In genomic region chr6:56851104-56851503, GRCh38 we compare ENCODE assay signal across 8 cellular contexts.
A peak's percentile ranks its signal among the peaks of the same experiment; 100 is the strongest.
DNase-seq lines count a peak whose midpoint lies in the region; ATAC-seq and TF ChIP-seq lines count a peak whose summit lies in the region.

No MANE protein-coding gene starts in this region.

- H3K9me3 ChIP-seq in MG63 = no peaks in the 10 kb centered on the region

- H3K27ac Mint-ChIP-seq in activated CD4-positive, alpha-beta T cell treated with anti-CD3 and anti-CD28 coated beads, Interleukin-2, amount 10 ng/mL, durations not matched to agents 7 days and 5 days = no peak overlapping the region
- H3K27ac Mint-ChIP-seq in stimulated activated memory B cell treated with anti-CD40 and anti-IgM and Interleukin-4, amounts not matched to agents 10 μg/mL and 1 μg/mL and 100 μg/mL, for 72 hours = no peak overlapping the region

- H3K27me3 ChIP-seq in MG63 = no peaks in the 10 kb centered on the region

- H3K36me3 Mint-ChIP-seq in activated CD4-positive, alpha-beta T cell treated with anti-CD3 and anti-CD28 coated beads, Interleukin-2, amount 10 ng/mL, durations not matched to agents 7 days and 5 days (ENCODE audit: low read depth) = no peaks in the 10 kb centered on the region
- no peaks in the 10 kb centered on the region for H3K36me3 Mint-ChIP-seq in stimulated activated memory B cell treated with anti-CD40 and anti-IgM and Interleukin-4, amounts not matched to agents 10 μg/mL and 1 μg/mL and 100 μg/mL, for 72 hours

- no peak for TF ChIP-seq CTCF in astrocyte of the cerebellum (IDR thresholded peaks at IDR 0.05; ENCODE audit: low read depth, low read length, missing control alignments)

- H3K9me3 Mint-ChIP-seq in activated CD4-positive, alpha-beta T cell treated with anti-CD3 and anti-CD28 coated beads, Interleukin-2, amount 10 ng/mL, durations not matched to agents 7 days and 5 days = no peaks in the 10 kb centered on the region
- peaks cover 3% of the 10 kb centered on the region for H3K9me3 Mint-ChIP-seq in stimulated activated memory B cell treated with anti-CD40 and anti-IgM and Interleukin-4, amounts not matched to agents 10 μg/mL and 1 μg/mL and 100 μg/mL, for 72 hours

- DNase-seq in activated CD4-positive, alpha-beta T cell treated with anti-CD3 and anti-CD28 coated beads, Interleukin-2, amount 10 ng/mL, durations not matched to agents 7 days and 5 days = no peak
- no peak for DNase-seq in activated CD4-positive, alpha-beta T cell treated with anti-CD3 and anti-CD28 coated beads, Interleukin-2, amount 50 U/mL, for 48 hours
- DNase-seq in astrocyte of the cerebellum (ENCODE audit: low read depth) (no peak), iris pigment epithelial cell (ENCODE audit: low read depth) (peak; percentile 75), MG63 (no peak), DMS114 treated with DMSO at 0.1 percent for 48 hours (lab: John Stamatoyannopoulos, UW; ENCODE audit: unreplicated experiment) (no peak), SW 1271 (lab: John Stamatoyannopoulos, UW) (no peak)

- CTCF ChIA-PET in activated CD4-positive, alpha-beta T cell treated with anti-CD3 and anti-CD28 coated beads, Interleukin-2, amount 10 ng/mL, durations not matched to agents 7 days and 5 days (lab: Charles Lee) = interaction anchor here (0.8 to 1.5 kb wide), 6 partner anchors 10 to 196 kb away, joined by 3 to 6 read pairs (median 4); no protein-coding TSS in a partner anchor

- peaks cover 32% of the 10 kb centered on the region for H3K27me3 Mint-ChIP-seq in activated CD4-positive, alpha-beta T cell treated with anti-CD3 and anti-CD28 coated beads, Interleukin-2, amount 10 ng/mL, durations not matched to agents 7 days and 5 days
- peaks cover 55% of the 10 kb centered on the region for H3K27me3 Mint-ChIP-seq in stimulated activated memory B cell treated with anti-CD40 and anti-IgM and Interleukin-4, amounts not matched to agents 10 μg/mL and 1 μg/mL and 100 μg/mL, for 72 hours

- H3K4me1 Mint-ChIP-seq in activated CD4-positive, alpha-beta T cell treated with anti-CD3 and anti-CD28 coated beads, Interleukin-2, amount 10 ng/mL, durations not matched to agents 7 days and 5 days = peaks cover 28% of the 10 kb centered on the region
- peaks cover 11% of the 10 kb centered on the region for H3K4me1 Mint-ChIP-seq in stimulated activated memory B cell treated with anti-CD40 and anti-IgM and Interleukin-4, amounts not matched to agents 10 μg/mL and 1 μg/mL and 100 μg/mL, for 72 hours

- H3K36me3 ChIP-seq in MG63 = no peaks in the 10 kb centered on the region

- in situ Hi-C loops in astrocyte of the cerebellum (cut with HindIII; ENCODE audit: low sequenced_read_pairs) = no loop called here

- POLR2A ChIA-PET in activated CD4-positive, alpha-beta T cell treated with anti-CD3 and anti-CD28 coated beads, Interleukin-2, amount 10 ng/mL, durations not matched to agents 7 days and 5 days (lab: Charles Lee) = interaction anchor here (0.6 kb wide), 1 partner anchor 39 kb away, joined by 3 read pairs; no protein-coding TSS in a partner anchor

- H3K4me3 Mint-ChIP-seq in activated CD4-positive, alpha-beta T cell treated with anti-CD3 and anti-CD28 coated beads, Interleukin-2, amount 10 ng/mL, durations not matched to agents 7 days and 5 days = peak overlapping the region; percentile 57
- H3K4me3 Mint-ChIP-seq in stimulated activated memory B cell treated with anti-CD40 and anti-IgM and Interleukin-4, amounts not matched to agents 10 μg/mL and 1 μg/mL and 100 μg/mL, for 72 hours = peak overlapping the region; percentile 31

- H3K4me3 ChIP-seq in astrocyte of the cerebellum (ENCODE audit: low read depth, low read length) = peak overlapping the region; percentile 55
- no peak overlapping the region for H3K4me3 ChIP-seq in MG63

- ATAC-seq in stimulated activated memory B cell treated with anti-CD40 and anti-IgM and Interleukin-4, amounts not matched to agents 10 μg/mL and 1 μg/mL and 100 μg/mL, for 72 hours = no peak
